Comparison of ENCODE assay signal across 13 cellular contexts in the genomic region with DNA sequence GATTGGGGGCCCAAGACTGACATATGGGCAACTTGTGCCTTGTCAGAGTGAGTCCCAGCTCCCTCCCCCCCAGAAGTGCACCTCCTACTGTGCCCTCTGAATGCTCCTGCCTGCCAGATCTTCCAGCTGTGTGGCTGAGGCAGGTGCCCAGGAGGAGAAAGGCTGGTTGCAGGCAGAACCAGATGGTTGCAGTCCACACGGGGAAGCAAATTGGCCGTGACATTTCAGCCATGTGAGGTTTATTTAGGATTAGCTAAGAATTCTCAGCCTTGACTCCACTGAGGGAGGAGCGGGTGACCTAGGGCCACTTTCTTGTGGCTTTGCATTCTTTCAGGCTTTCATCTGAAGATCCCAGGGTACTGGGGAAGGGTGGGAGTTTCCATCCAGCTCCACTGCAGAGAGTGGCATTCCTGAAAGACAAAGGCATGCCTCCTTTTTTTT. TPM values are rescaled to one million over a fixed set of nuclear protein-coding genes. Genes with fewer than 3 reads are reported as not detected.
DNase-seq lines count a peak whose midpoint lies in the region; ATAC-seq and TF ChIP-seq lines count a peak whose summit lies in the region.
"Had no signal": no experiment of that assay in that cellular context is flagged by ENCODE, and none has a peak within 500 bp of the region (broad histone marks: within the 10 kb centered on the region; RNA-seq: fewer than 3 reads in every experiment).

No MANE protein-coding gene starts in this region.

- H2AFZ ChIP-seq in H9 (ENCODE audit: low read length) = no peak overlapping the region

- H3K4ac ChIP-seq in H9 (ENCODE audit: low read depth, low read length) = no peak overlapping the region

- H2BK20ac ChIP-seq in H9 (ENCODE audit: low read depth, low read length, poor library complexity, severe bottlenecking) = no peak overlapping the region

- peak overlapping the region in 1 of 2 experiments; percentile 18; a peak in 1 of 5 replicates for H3K4me3 Mint-ChIP-seq in H9
- H3K4me3 Mint-ChIP-seq in naive thymus-derived CD8-positive, alpha-beta T cell = no peak overlapping the region
- H3K4me3 Mint-ChIP-seq: activated CD4-positive, alpha-beta T cell treated with anti-CD3 and anti-CD28 coated beads, Interleukin-2, amount 10 ng/mL, durations not matched to agents 24 days and 14 days had no signal

- peak; percentile 13; the same call in 1 of the 2 replicates for ATAC-seq in Panc1
- ATAC-seq in HG03520 (IDR thresholded peaks at IDR 0.05; ENCODE audit: unreplicated experiment) = no peak
- no peak for ATAC-seq in lower lobe of right lung
- no peak for ATAC-seq in naive thymus-derived CD8-positive, alpha-beta T cell

- DNase-seq in A172 (ENCODE audit: low spot score) (peak; percentile 66), H9 (peak; percentile 69), Panc1 (ENCODE audit: low read depth, low spot score) (no peak), cerebellum (ENCODE audit: low spot score) (no peak), lower lobe of right lung (no peak)
- DNase-seq in naive thymus-derived CD8-positive, alpha-beta T cell = no peak
- DNase-seq: activated CD4-positive, alpha-beta T cell treated with anti-CD3 and anti-CD28 coated beads, Interleukin-2, amount 10 ng/mL, durations not matched to agents 24 days and 14 days; AML-193 had no signal

- H3K36me3 ChIP-seq in Panc1 (ENCODE audit: control insufficient read depth, insufficient read depth, low read length) (no peaks in the 10 kb centered on the region), iPS-18a (ENCODE audit: control insufficient read depth, low read depth, low read length) (no peaks in the 10 kb centered on the region), lower lobe of right lung (no peaks in the 10 kb centered on the region)
- H3K36me3 ChIP-seq: esophagus muscularis mucosa, HAP-1 had no signal

- no CpG with 5 or more reads among the region's 3 CpGs for WGBS in H9 (ENCODE audit: extremely low coverage, insufficient read length, low lambda C conversion rate)

- no peak overlapping the region for H3K9ac ChIP-seq in H9 (ENCODE audit: extremely low read depth, insufficient read length, low read length)
- peak overlapping the region; percentile 8 for H3K9ac ChIP-seq in iPS-18a (ENCODE audit: low read length)

- H3K27ac ChIP-seq in H9 (ENCODE audit: insufficient read length, low read depth, low read length) (no peak overlapping the region), Panc1 (ENCODE audit: low read length) (peak overlapping the region; percentile 94), iPS-18a (ENCODE audit: low read length) (peak overlapping the region; percentile 52), lower lobe of right lung (no peak overlapping the region)
- H3K27ac ChIP-seq: esophagus muscularis mucosa had no signal

- peak overlapping the region; percentile 76 to 91 (median 86); a peak in 5 of 7 replicates for H3K27ac Mint-ChIP-seq in H9
- peak overlapping the region in 2 of 10 donors; percentile 13 to 43 for H3K27ac Mint-ChIP-seq in naive thymus-derived CD8-positive, alpha-beta T cell
- H3K27ac Mint-ChIP-seq: activated CD4-positive, alpha-beta T cell treated with anti-CD3 and anti-CD28 coated beads, Interleukin-2, amount 10 ng/mL, durations not matched to agents 24 days and 14 days had no signal

- H4K91ac ChIP-seq in H9 (ENCODE audit: insufficient read length, low read depth, low read length) = no peak overlapping the region

- H4K8ac ChIP-seq in H9 (replicated peaks; ENCODE audit: insufficient read length, low read depth, low read length) = no peak overlapping the region

- no peak overlapping the region for H3K23ac ChIP-seq in H9 (ENCODE audit: insufficient read length, low read depth, low read length)

- H3K23me2 ChIP-seq in H9 (ENCODE audit: insufficient read length, low read depth, low read length, poor library complexity, severe bottlenecking) = no peaks in the 10 kb centered on the region

- TF ChIP-seq CTCF in H9 (conservative IDR thresholded peaks at IDR 0.05) = no peak
- TF ChIP-seq CTCF in Panc1 (IDR thresholded peaks at IDR 0.05) = no peak
- TF ChIP-seq CTCF in lower lobe of right lung (IDR thresholded peaks at IDR 0.05) = no peak

- H2BK120ac ChIP-seq in H9 (ENCODE audit: low read depth, low read length, poor library complexity, severe bottlenecking) = no peak overlapping the region

- no TSS peak for BruUV-seq in Panc1 (replicated peaks; lab: Mats Ljungman, UMichigan)

- no peak overlapping the region for H2BK5ac ChIP-seq in H9 (ENCODE audit: insufficient read length, low read length)

- H3K27me3 ChIP-seq in H9 (ENCODE audit: insufficient read depth, low read length) (no peaks in the 10 kb centered on the region), Panc1 (ENCODE audit: control insufficient read depth, insufficient read depth, low read length) (no peaks in the 10 kb centered on the region), iPS-18a (ENCODE audit: control insufficient read depth, insufficient read depth, low read length) (no peaks in the 10 kb centered on the region), lower lobe of right lung (ENCODE audit: low read depth) (no peaks in the 10 kb centered on the region)
- H3K27me3 ChIP-seq: esophagus muscularis mucosa had no signal

- H3K4me1 ChIP-seq in H9 (ENCODE audit: insufficient read depth, low read length) (peaks cover 4% of the 10 kb centered on the region; the same call in 1 of the 2 replicates), Panc1 (ENCODE audit: control insufficient read depth, insufficient read depth, low read length) (peaks cover 80% of the 10 kb centered on the region), iPS-18a (ENCODE audit: control insufficient read depth, low read depth, low read length) (peaks cover 18% of the 10 kb centered on the region), lower lobe of right lung (peaks cover 43% of the 10 kb centered on the region)

- no peaks in the 10 kb centered on the region for H3K9me3 Mint-ChIP-seq in H9
- no peaks in the 10 kb centered on the region for H3K9me3 Mint-ChIP-seq in naive thymus-derived CD8-positive, alpha-beta T cell
- H3K9me3 Mint-ChIP-seq: activated CD4-positive, alpha-beta T cell treated with anti-CD3 and anti-CD28 coated beads, Interleukin-2, amount 10 ng/mL, durations not matched to agents 24 days and 14 days had no signal

- no peaks in the 10 kb centered on the region for H3K27me3 Mint-ChIP-seq in H9 (ENCODE audit: low read depth)
- no peaks in the 10 kb centered on the region for H3K27me3 Mint-ChIP-seq in naive thymus-derived CD8-positive, alpha-beta T cell
- H3K27me3 Mint-ChIP-seq: activated CD4-positive, alpha-beta T cell treated with anti-CD3 and anti-CD28 coated beads, Interleukin-2, amount 10 ng/mL, durations not matched to agents 24 days and 14 days had no signal

- no peak overlapping the region for H2BK12ac ChIP-seq in H9 (ENCODE audit: insufficient read length, low read depth, low read length)

- H3K79me2 ChIP-seq in H9 (ENCODE audit: insufficient read depth, low read length) = peaks cover 8% of the 10 kb centered on the region; the same call in 1 of the 2 replicates

- H3K9me3 ChIP-seq in H9 (ENCODE audit: control insufficient read depth, low read depth, low read length) = no peaks in the 10 kb centered on the region
- no peaks in the 10 kb centered on the region for H3K9me3 ChIP-seq in Panc1 (ENCODE audit: control insufficient read depth, insufficient read depth, low read depth, low read length)
- H3K9me3 ChIP-seq in iPS-18a (ENCODE audit: control insufficient read depth, low read depth, low read length) = no peaks in the 10 kb centered on the region
- H3K9me3 ChIP-seq in lower lobe of right lung = no peaks in the 10 kb centered on the region
- H3K9me3 ChIP-seq: esophagus muscularis mucosa, HAP-1 had no signal

- H4K20me1 ChIP-seq in H9 (ENCODE audit: control insufficient read depth, insufficient read depth, insufficient read length) = no peaks in the 10 kb centered on the region

- H3K4me2 ChIP-seq in H9 (ENCODE audit: insufficient read depth, insufficient read length, low read length) = no peak overlapping the region

- CTCF ChIA-PET in Panc1 (lab: Charles Lee) = interaction anchor here (0.5 to 0.9 kb wide), 5 partner anchors 122 to 504 kb away, joined by 3 to 4 read pairs (median 3); partner anchors contain the start of gene TARDBP

- H3K56ac ChIP-seq in H9 (ENCODE audit: insufficient read length, low read depth, low read length) = no peak overlapping the region

- no peak overlapping the region; the same call in 1 of the 2 replicates for H3K14ac ChIP-seq in H9 (ENCODE audit: insufficient read depth, low read length)

- H3T11ph ChIP-seq in H9 (ENCODE audit: low read length) = no peak overlapping the region

- POLR2A ChIA-PET in Panc1 (lab: Charles Lee) = no interaction called here
- POLR2A ChIA-PET in naive thymus-derived CD8-positive, alpha-beta T cell (lab: Charles Lee) = interaction anchor here (1.0 to 3.9 kb wide), 3 partner anchors 8 to 12 kb away, joined by 4 to 16 read pairs (median 5); no protein-coding TSS in a partner anchor

- H3K36me3 Mint-ChIP-seq in H9 (ENCODE audit: insufficient read depth in 1 of 3, low read depth in 3 of 3) = no peaks in the 10 kb centered on the region
- peaks cover 0 to 8% (median 0%) of the 10 kb centered on the region in 3 donors for H3K36me3 Mint-ChIP-seq in naive thymus-derived CD8-positive, alpha-beta T cell

- H2AK5ac ChIP-seq in H9 (ENCODE audit: insufficient read length, low read length) = no peak overlapping the region

- peaks cover 20 to 31% of the 10 kb centered on the region in 2 experiments for H3K4me1 Mint-ChIP-seq in H9
- H3K4me1 Mint-ChIP-seq in naive thymus-derived CD8-positive, alpha-beta T cell = peaks cover 16 to 65% (median 55%) of the 10 kb centered on the region in 4 donors

- H4K5ac ChIP-seq in H9 (ENCODE audit: insufficient read length, low read depth, low read length) = no peak overlapping the region

- in situ Hi-C loops in Panc1 (cut with HindIII; ENCODE audit: low pct_unique_long_range_greater_than_20kb, low sequenced_read_pairs) = no loop called here

- H3K4me3 ChIP-seq in Panc1 (ENCODE audit: low read depth in 2 of 2, low read length in 2 of 2) (no peak overlapping the region), iPS-18a (ENCODE audit: low read length) (peak overlapping the region; percentile 34), lower lobe of right lung (no peak overlapping the region)
- H3K4me3 ChIP-seq: esophagus muscularis mucosa, HAP-1 had no signal

- H2BK15ac ChIP-seq in H9 (ENCODE audit: low read depth, low read length) = no peak overlapping the region

- H3K79me1 ChIP-seq in H9 (ENCODE audit: insufficient read depth, low read depth, low read length, poor library complexity, severe bottlenecking) = peaks cover 7% of the 10 kb centered on the region

- intact Hi-C loops in Panc1 (cut with micrococcal nuclease; ENCODE audit: unreplicated experiment) = no loop called here
- intact Hi-C loops in lower lobe of right lung (cut with DNase I) = no loop called here

- H3K18ac ChIP-seq in H9 (ENCODE audit: insufficient read length, low read depth, low read length) = no peak overlapping the region

RNA-seq across cellular contexts. Expression of gene PEX14, which starts 33.8 kb away (rescaled TPM):
- total RNA-seq in A172 (2014; rRNA removed; shearing (Covaris generic)) = 5.9 and 14.3 TPM in 2 replicates
- total RNA-seq in H9 (2021) (20.7 and 23.9 TPM in 2 replicates), Panc1 (2021; ENCODE audit: unreplicated experiment) (36.0 TPM), cerebellum (8.4 TPM), lower lobe of right lung (27.9 TPM)
- polyA plus RNA-seq in Panc1 (2012; ENCODE audit: insufficient read length) = 47.5 TPM
- 10 to 100 TPM; 23.7 TPM for total RNA-seq in naive thymus-derived CD8-positive, alpha-beta T cell
- polyA plus RNA-seq in naive thymus-derived CD8-positive, alpha-beta T cell = 1 to 10 TPM; 3.3 to 5.5 (median 4.6) TPM

RNA-seq across cellular contexts. Expression of gene DFFA, which starts 36.2 kb away (rescaled TPM):
- total RNA-seq in A172 (2014; rRNA removed; shearing (Covaris generic)) = 29.9 and 31.3 TPM in 2 replicates
- 94.1 and 98.2 TPM in 2 replicates for total RNA-seq in H9 (2021)
- 68.1 TPM for total RNA-seq in Panc1 (2021; ENCODE audit: unreplicated experiment)
- polyA plus RNA-seq in Panc1 (2012; ENCODE audit: insufficient read length) = 53.3 TPM
- 22.6 TPM for total RNA-seq in cerebellum
- 37.0 TPM for total RNA-seq in lower lobe of right lung
- total RNA-seq in naive thymus-derived CD8-positive, alpha-beta T cell = 10 to 100 TPM; 30.2 to 33.0 TPM
- 10 to 100 TPM; 18.4 to 42.6 (median 20.9) TPM for polyA plus RNA-seq in naive thymus-derived CD8-positive, alpha-beta T cell

RNA-seq across cellular contexts. Expression of gene CORT, which starts 58.7 kb away (rescaled TPM):
- not detected in 2 replicates for total RNA-seq in A172 (2014; rRNA removed; shearing (Covaris generic))
- total RNA-seq in H9 (2021) (0.33 TPM in 1 of 2 replicates, not detected in the other), Panc1 (2021; ENCODE audit: unreplicated experiment) (0.41 TPM), cerebellum (1.1 TPM), lower lobe of right lung (not detected)
- polyA plus RNA-seq in Panc1 (2012; ENCODE audit: insufficient read length) = not detected
- under 1 TPM in 1 of 2 experiments, not detected in 1; 0.44 TPM for total RNA-seq in naive thymus-derived CD8-positive, alpha-beta T cell
- polyA plus RNA-seq in naive thymus-derived CD8-positive, alpha-beta T cell = under 1 TPM in 1 of 3 donors, not detected in 2; 0.22 TPM
- total RNA-seq: lower leg skin had no signal

Comparison
In these comparisons a context has a peak if more than half of its experiments do, and no peak if none do; other contexts are left out.
1. DNase-seq: peak in A172 (single experiment) and H9 (single experiment); none in Panc1 (single experiment), cerebellum (single experiment), lower lobe of right lung (single experiment) and naive thymus-derived CD8-positive, alpha-beta T cell (0 of 10).
2. H3K27ac ChIP-seq: peak in Panc1 (single experiment) and iPS-18a (single experiment); none in H9 (single experiment) and lower lobe of right lung (single experiment).